In genomic region chr10:17202506-17202905, GRCh38 we compare ENCODE assay signal across 13 cellular contexts. TPM values are rescaled to one million over a fixed set of nuclear protein-coding genes. Genes with fewer than 3 reads are reported as not detected.
DNase-seq lines count a peak whose midpoint lies in the region; ATAC-seq, FAIRE-seq and TF ChIP-seq lines count a peak whose summit lies in the region.
"Had no signal": no experiment of that assay in that cellular context is flagged by ENCODE, and none has a peak within 500 bp of the region (broad histone marks: within the 10 kb centered on the region; RNA-seq: fewer than 3 reads in every experiment).

No MANE protein-coding gene starts in this region.

- no peaks in the 10 kb centered on the region for H3K9me3 Mint-ChIP-seq in activated CD4-positive, alpha-beta T cell treated with anti-CD3 and anti-CD28 coated beads, Interleukin-2, amount 10 ng/mL, durations not matched to agents 24 days and 14 days
- no peaks in the 10 kb centered on the region for H3K9me3 Mint-ChIP-seq in activated naive CD8-positive, alpha-beta T cell treated with anti-CD3 and anti-CD28 coated beads, Interleukin-2, amount 50 U/mL, for 24 hours
- H3K9me3 Mint-ChIP-seq in mesothelial cell of epicardium = peaks cover 7% of the 10 kb centered on the region

- no peak overlapping the region for H3K4me3 ChIP-seq in thoracic aorta
- H3K4me3 ChIP-seq: body of pancreas had no signal

- TF ChIP-seq CTCF in mesothelial cell of epicardium (IDR thresholded peaks at IDR 0.05; ENCODE audit: unreplicated experiment) (no peak), thoracic aorta (IDR thresholded peaks at IDR 0.05) (no peak)

- no peaks in the 10 kb centered on the region for H3K27me3 ChIP-seq in thoracic aorta (replicated peaks; ENCODE audit: insufficient read depth)
- H3K27me3 ChIP-seq: body of pancreas had no signal

- no peaks in the 10 kb centered on the region for H3K9me3 ChIP-seq in thoracic aorta
- H3K9me3 ChIP-seq: body of pancreas, lower lobe of right lung had no signal

- H3K27me3 Mint-ChIP-seq in activated CD4-positive, alpha-beta T cell treated with anti-CD3 and anti-CD28 coated beads, Interleukin-2, amount 10 ng/mL, durations not matched to agents 24 days and 14 days = no peaks in the 10 kb centered on the region
- H3K27me3 Mint-ChIP-seq in activated naive CD8-positive, alpha-beta T cell treated with anti-CD3 and anti-CD28 coated beads, Interleukin-2, amount 50 U/mL, for 24 hours = no peaks in the 10 kb centered on the region
- H3K27me3 Mint-ChIP-seq in mesothelial cell of epicardium (ENCODE audit: low read depth) = no peaks in the 10 kb centered on the region

- no peaks in the 10 kb centered on the region for H3K36me3 Mint-ChIP-seq in activated CD4-positive, alpha-beta T cell treated with anti-CD3 and anti-CD28 coated beads, Interleukin-2, amount 10 ng/mL, durations not matched to agents 24 days and 14 days (ENCODE audit: low read depth)
- H3K36me3 Mint-ChIP-seq in activated naive CD8-positive, alpha-beta T cell treated with anti-CD3 and anti-CD28 coated beads, Interleukin-2, amount 50 U/mL, for 24 hours (ENCODE audit: low read depth) = no peaks in the 10 kb centered on the region
- no peaks in the 10 kb centered on the region for H3K36me3 Mint-ChIP-seq in mesothelial cell of epicardium

- H3K4me1 Mint-ChIP-seq in activated CD4-positive, alpha-beta T cell treated with anti-CD3 and anti-CD28 coated beads, Interleukin-2, amount 10 ng/mL, durations not matched to agents 24 days and 14 days = peaks cover 41% of the 10 kb centered on the region
- peaks cover 64% of the 10 kb centered on the region for H3K4me1 Mint-ChIP-seq in activated naive CD8-positive, alpha-beta T cell treated with anti-CD3 and anti-CD28 coated beads, Interleukin-2, amount 50 U/mL, for 24 hours
- H3K4me1 Mint-ChIP-seq in mesothelial cell of epicardium = peaks cover 52% of the 10 kb centered on the region

- H3K4me3 Mint-ChIP-seq in activated CD4-positive, alpha-beta T cell treated with anti-CD3 and anti-CD28 coated beads, Interleukin-2, amount 10 ng/mL, durations not matched to agents 24 days and 14 days = no peak overlapping the region
- peak overlapping the region; percentile 21 for H3K4me3 Mint-ChIP-seq in activated naive CD8-positive, alpha-beta T cell treated with anti-CD3 and anti-CD28 coated beads, Interleukin-2, amount 50 U/mL, for 24 hours
- H3K4me3 Mint-ChIP-seq in mesothelial cell of epicardium = no peak overlapping the region

- H3K27ac Mint-ChIP-seq in activated CD4-positive, alpha-beta T cell treated with anti-CD3 and anti-CD28 coated beads, Interleukin-2, amount 10 ng/mL, durations not matched to agents 24 days and 14 days = peak overlapping the region; percentile 22
- H3K27ac Mint-ChIP-seq in activated naive CD8-positive, alpha-beta T cell treated with anti-CD3 and anti-CD28 coated beads, Interleukin-2, amount 50 U/mL, for 24 hours = peak overlapping the region; percentile 89
- peak overlapping the region; percentile 94 for H3K27ac Mint-ChIP-seq in mesothelial cell of epicardium

- no peak for FAIRE-seq in RCC 7860 (lab: Jason Lieb, UNC)

- intact Hi-C loops in activated CD4-positive, alpha-beta T cell treated with anti-CD3 and anti-CD28 coated beads, Interleukin-2, amount 10 ng/mL, durations not matched to agents 24 days and 14 days (cut with micrococcal nuclease) = loop anchor here (10.0 kb wide), 1 partner anchor 1452 kb away; the partner anchor contains the start of genes ARL5B and NSUN6

- no peak for ATAC-seq in activated naive CD8-positive, alpha-beta T cell treated with anti-CD3 and anti-CD28 coated beads, Interleukin-2, amount 50 U/mL, for 24 hours
- no peak for ATAC-seq in thoracic aorta (ENCODE audit: insufficient number of reproducible peaks, low FRiP score, low read depth)
- ATAC-seq: body of pancreas, lower lobe of right lung had no signal

- peaks cover 10 to 31% of the 10 kb centered on the region in 2 donors for H3K4me1 ChIP-seq in thoracic aorta (ENCODE audit: control insufficient read depth in 1 of 2, low read depth in 2 of 2)

- DNase-seq in activated CD4-positive, alpha-beta T cell treated with anti-CD3 and anti-CD28 coated beads, Interleukin-2, amount 10 ng/mL, durations not matched to agents 24 days and 14 days = no peak
- DNase-seq in activated CD4-positive, alpha-beta T cell treated with anti-CD3 and anti-CD28 coated beads for 4 hours = no peak
- no peak for DNase-seq in activated naive CD8-positive, alpha-beta T cell treated with anti-CD3 and anti-CD28 coated beads, Interleukin-2, amount 50 U/mL, for 24 hours
- DNase-seq in mesothelial cell of epicardium (ENCODE audit: low spot score in 2 of 2, unreplicated experiment in 2 of 2) (no peak), thoracic aorta (ENCODE audit: low spot score) (no peak), LoVo (ENCODE audit: low spot score) (no peak), RCC 7860 (ENCODE audit: low spot score) (no peak)
- DNase-seq in stimulated activated CD4-positive, alpha-beta T cell treated with anti-CD3 and anti-CD28 coated beads, Interleukin-4, amount 100 ng/mL, for 1 hour = no peak
- DNase-seq: activated T-cell treated with anti-CD3 and anti-CD28 coated beads for 4 hours, body of pancreas, lower lobe of right lung, NCI-H526 treated with DMSO at 0.1 percent for 48 hours, Right ventricle myocardium superior had no signal

- H3K27ac ChIP-seq in thoracic aorta = peak overlapping the region; percentile 98 to 99

- no peaks in the 10 kb centered on the region for H3K36me3 ChIP-seq in thoracic aorta
- H3K36me3 ChIP-seq: lower lobe of right lung had no signal

RNA-seq across cellular contexts. Expression of gene TRDMT1, which starts 1.0 kb away (rescaled TPM):
- total RNA-seq in activated CD4-positive, alpha-beta T cell treated with anti-CD3 and anti-CD28 coated beads, Interleukin-2, amount 10 ng/mL, durations not matched to agents 24 days and 14 days = 3.9 and 5.6 TPM in 2 replicates
- total RNA-seq in mesothelial cell of epicardium (8.2 to 12.3 TPM (median 8.6 TPM) in 3 replicates), thoracic aorta (10 to 100 TPM; 12.3 to 21.0 TPM)

RNA-seq across cellular contexts. Expression of gene VIM, which starts 25.5 kb away (rescaled TPM):
- 178 and 182 TPM in 2 replicates for total RNA-seq in activated CD4-positive, alpha-beta T cell treated with anti-CD3 and anti-CD28 coated beads, Interleukin-2, amount 10 ng/mL, durations not matched to agents 24 days and 14 days
- total RNA-seq in mesothelial cell of epicardium = 1,386 to 1,516 TPM (median 1,481 TPM) in 3 replicates
- total RNA-seq in thoracic aorta = 1,000 to 10,000 TPM; 5,884 to 8,033 TPM

Comparison
In these comparisons a context has a peak if more than half of its experiments do, and no peak if none do; other contexts are left out.
1. H3K27ac Mint-ChIP-seq: peak in every context shown above with its lines; median percentile 94 in mesothelial cell of epicardium; 89 in activated naive CD8-positive, alpha-beta T cell treated with anti-CD3 and anti-CD28 coated beads, Interleukin-2, amount 50 U/mL, for 24 hours; 22 in activated CD4-positive, alpha-beta T cell treated with anti-CD3 and anti-CD28 coated beads, Interleukin-2, amount 10 ng/mL, durations not matched to agents 24 days and 14 days.